ENCODE assay signal across 10 cellular contexts in the genomic region with DNA sequence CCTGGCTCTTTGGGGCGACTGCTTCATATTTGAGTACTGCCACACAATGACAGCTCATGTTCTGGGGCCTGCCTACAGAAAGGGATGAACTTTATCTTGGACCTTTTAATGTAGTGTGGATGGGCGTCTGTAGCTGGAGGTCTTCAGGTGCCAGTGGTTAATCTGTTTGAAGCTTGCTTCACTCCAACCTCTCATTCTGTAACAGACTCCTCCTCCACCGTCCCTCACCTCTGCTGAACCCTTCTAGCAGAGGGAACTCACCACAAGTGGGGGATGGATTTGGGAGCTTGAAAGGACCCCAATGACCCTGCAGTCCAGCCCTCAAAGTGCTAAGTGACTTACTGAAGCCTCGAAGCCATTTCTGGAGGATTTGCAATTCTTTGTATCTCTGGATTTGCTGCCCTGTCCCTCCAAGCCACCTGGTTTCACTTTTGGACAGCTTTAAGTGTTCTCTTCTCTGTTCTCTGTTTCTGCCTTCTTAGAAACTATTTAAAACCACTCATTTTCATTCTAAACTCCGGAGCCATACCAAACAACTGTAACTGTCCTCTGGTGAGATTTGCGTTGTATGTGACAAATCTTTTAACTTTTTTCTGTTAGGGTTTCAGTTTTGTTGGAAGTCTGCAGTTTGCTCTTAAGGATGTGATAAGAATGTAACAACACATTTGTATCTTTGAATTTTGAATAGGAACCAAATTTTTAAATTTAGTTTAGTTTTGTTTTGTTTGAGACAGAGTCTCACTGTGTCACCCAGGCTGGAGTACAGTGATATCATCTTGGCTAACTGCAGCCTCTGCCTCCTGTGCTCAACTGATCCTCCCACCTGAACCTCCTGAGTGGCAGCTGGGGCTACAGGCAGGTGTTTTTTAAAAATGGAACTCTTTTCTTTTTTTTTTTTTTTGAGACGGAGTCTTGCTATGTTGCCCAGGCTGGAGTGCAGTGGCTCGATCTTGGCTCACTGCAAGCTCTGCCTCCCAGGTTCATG. TPM values are rescaled to one million over a fixed set of nuclear protein-coding genes. Genes with fewer than 3 reads are reported as not detected.
A peak's percentile ranks its signal among the peaks of the same experiment; 100 is the strongest.
DNase-seq lines count a peak whose midpoint lies in the region; ATAC-seq and TF ChIP-seq lines count a peak whose summit lies in the region.
"Had no signal": no experiment of that assay in that cellular context is flagged by ENCODE, and none has a peak within 500 bp of the region (broad histone marks: within the 10 kb centered on the region; RNA-seq: fewer than 3 reads in every experiment).

No MANE protein-coding gene starts in this region.

- H3K4me1 Mint-ChIP-seq in immature natural killer cell = peaks cover 21 to 57% of the 10 kb centered on the region in 2 donors

- H3K27me3 ChIP-seq in Peyer's patch = no peaks in the 10 kb centered on the region
- H3K27me3 ChIP-seq in stomach = no peaks in the 10 kb centered on the region
- H3K27me3 ChIP-seq: thyroid gland had no signal

- H3K27ac ChIP-seq in coronary artery (no peak overlapping the region), Peyer's patch (peak overlapping the region in 1 of 4 donors; percentile 1), stomach (peak overlapping the region in 1 of 5 donors; percentile 38)

- no peak for DNase-seq in immature natural killer cell
- DNase-seq in coronary artery (ENCODE audit: low spot score) = no peak
- no peak for DNase-seq in Peyer's patch
- no peak for DNase-seq in superior temporal gyrus (ENCODE audit: extremely low spot score)
- DNase-seq in stomach = no peak
- DNase-seq: NCI-H226, thyroid gland had no signal

- H3K27ac Mint-ChIP-seq in immature natural killer cell = peak overlapping the region; percentile 82 to 96 (median 90)

- TF ChIP-seq CTCF in coronary artery (IDR thresholded peaks at IDR 0.05) (no peak), Peyer's patch (IDR thresholded peaks at IDR 0.05) (no peak), stomach (IDR thresholded peaks at IDR 0.05) (no peak)

- peaks cover 0 to 24% (median 4%) of the 10 kb centered on the region in 3 donors for H3K36me3 Mint-ChIP-seq in immature natural killer cell

- TF ChIP-seq POLR2A in Peyer's patch (IDR thresholded peaks at IDR 0.05) (no peak), stomach (IDR thresholded peaks at IDR 0.05) (no peak)

- H3K36me3 ChIP-seq in Peyer's patch (peaks cover 0 to 4% (median 0%) of the 10 kb centered on the region in 3 donors), stomach (peaks cover 5 to 11% (median 8%) of the 10 kb centered on the region in 4 donors)
- H3K36me3 ChIP-seq: thyroid gland had no signal

- WGBS in stomach, 5 donors = 75 to 87% (median 80%) methylated on average over 8 of the region's 8 CpGs

- ATAC-seq in GM18511 (IDR thresholded peaks at IDR 0.05; ENCODE audit: unreplicated experiment) (peak; percentile 89), GM21390 (IDR thresholded peaks at IDR 0.05; ENCODE audit: unreplicated experiment) (peak; percentile 95), HG03378 (IDR thresholded peaks at IDR 0.05; ENCODE audit: unreplicated experiment) (peak; percentile 85)

- H3K4me1 ChIP-seq in Peyer's patch (peaks cover 0 to 33% (median 0%) of the 10 kb centered on the region in 4 donors), stomach (peaks cover 0 to 27% (median 20%) of the 10 kb centered on the region in 4 donors)

- intact Hi-C loops in stomach (cut with DNase I; ENCODE audit: low total_unique reads) = no loop called here

- peak overlapping the region in 4 of 5 donors; percentile 33 to 50 (median 42) for H3K4me3 Mint-ChIP-seq in immature natural killer cell

- H3K27me3 Mint-ChIP-seq in immature natural killer cell (ENCODE audit: low read depth in 3 of 3) = no peaks in the 10 kb centered on the region

- H3K4me3 ChIP-seq in coronary artery (no peak overlapping the region), Peyer's patch (no peak overlapping the region), stomach (no peak overlapping the region)
- H3K4me3 ChIP-seq: thyroid gland had no signal

- H3K9me3 Mint-ChIP-seq in immature natural killer cell = no peaks in the 10 kb centered on the region

- no peak for TF ChIP-seq EP300 in stomach (IDR thresholded peaks at IDR 0.05)

- H3K9me3 ChIP-seq in Peyer's patch (no peaks in the 10 kb centered on the region), stomach (no peaks in the 10 kb centered on the region)
- H3K9me3 ChIP-seq: thyroid gland had no signal

RNA-seq across cellular contexts. Expression of gene CASP8, which starts 37.0 kb away (rescaled TPM):
- 100 to 1,000 TPM in 1 of 3 donors, 10 to 100 TPM in 2; 20.2 to 116 (median 28.0) TPM for polyA plus RNA-seq in immature natural killer cell
- total RNA-seq in Peyer's patch = 100 to 1,000 TPM in 1 of 4 donors, 10 to 100 TPM in 3; 32.0 to 262 (median 42.8) TPM
- 10 to 100 TPM in 4 of 5 donors, 1 to 10 TPM in 1; 6.4 to 32.3 (median 17.0) TPM for total RNA-seq in stomach
- polyA plus RNA-seq in stomach = 10 to 100 TPM in 1 of 3 donors, 1 to 10 TPM in 2; 8.0 to 11.3 (median 8.6) TPM

RNA-seq across cellular contexts. Expression of gene CASP10, which starts 40.4 kb away (rescaled TPM):
- polyA plus RNA-seq in immature natural killer cell (10 to 100 TPM; 13.5 to 37.4 (median 19.8) TPM), stomach (1 to 10 TPM; 4.7 to 8.1 (median 4.9) TPM)
- total RNA-seq in Peyer's patch (10 to 100 TPM; 38.2 to 71.1 (median 46.2) TPM), stomach (10 to 100 TPM in 4 of 5 donors, 1 to 10 TPM in 1; 2.6 to 34.9 (median 16.5) TPM)
